ENCODE assay signal across 33 cellular contexts in the genomic region with DNA sequence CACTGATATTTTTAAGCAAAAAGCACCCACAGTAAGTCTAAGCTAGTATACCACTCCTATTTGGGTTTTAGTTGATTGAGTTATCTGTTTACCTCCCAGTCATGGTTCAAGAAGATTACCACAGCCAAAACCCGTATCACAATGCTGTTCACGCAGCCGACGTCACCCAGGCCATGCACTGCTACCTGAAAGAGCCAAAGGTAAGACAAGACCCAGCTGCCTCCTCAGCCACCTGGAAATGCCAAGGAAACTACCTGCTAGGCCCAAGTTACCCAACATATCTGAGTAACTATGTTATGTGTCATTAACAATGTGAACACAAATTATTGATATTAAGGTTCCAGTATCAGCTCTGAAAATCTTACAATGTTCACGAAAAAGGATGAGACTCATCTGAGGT.
"Had no signal": no experiment of that assay in that cellular context is flagged by ENCODE, and none has a peak within 500 bp of the region (broad histone marks: within the 10 kb centered on the region; RNA-seq: fewer than 3 reads in every experiment).

No MANE protein-coding gene starts in this region.

- H3K9me3 Mint-ChIP-seq: activated B cell treated with CpG ODN at 0.5 μM for 24 hours; activated CD4-positive, alpha-beta memory T cell treated with anti-CD3 and anti-CD28 coated beads for 36 hours; activated CD4-positive, alpha-beta T cell treated with anti-CD3 and anti-CD28 coated beads, Interleukin-2, amount 10 ng/mL, durations not matched to agents 24 days and 14 days; activated CD8-positive, alpha-beta T cell treated with anti-CD3 and anti-CD28 coated beads for 36 hours; activated naive CD4-positive, alpha-beta T cell treated with anti-CD3 and anti-CD28 coated beads for 36 hours; activated naive CD4-positive, alpha-beta T cell treated with anti-CD3 and anti-CD28 coated beads, Interleukin-2, amount 50 U/mL, for 72 hours; activated naive CD8-positive, alpha-beta T cell treated with anti-CD3 and anti-CD28 coated beads for 36 hours; activated T-cell treated with anti-CD3 and anti-CD28 coated beads, Interleukin-2, amount 50 U/mL, for 4 hours; activated T-cell treated with anti-CD3 and anti-CD28 coated beads, Interleukin-2, amount 50 U/mL, for 72 hours; activated T-helper 1 cell treated with anti-CD3 and anti-CD28 coated beads, Interleukin-12 subunit alpha, Interleukin-12 subunit beta, Interleukin-2, Interleukin-4 antibody, amounts not matched to agents 30 ng/mL and 10 ng/mL and 1 ng/mL, durations not matched to agents 14 hours and 24 hours and 36 hours; activated T-helper 17 cell treated with anti-CD3 and anti-CD28 coated beads, Interleukin-2, amount 50 U/mL, for 72 hours; T-cell had no signal

- DNase-seq: activated B cell treated with CpG ODN at 0.5 μM for 24 hours; activated CD4-positive, alpha-beta memory T cell treated with anti-CD3 and anti-CD28 coated beads for 36 hours; activated CD4-positive, alpha-beta T cell treated with anti-CD3 and anti-CD28 coated beads for 4 hours; activated CD4-positive, alpha-beta T cell treated with anti-CD3 and anti-CD28 coated beads, Interleukin-2, amount 10 ng/mL, durations not matched to agents 24 days and 14 days; activated CD4-positive, alpha-beta T cell treated with anti-CD3 and anti-CD28 coated beads, Interleukin-2, amount 50 U/mL, for 1 hour; activated CD4-positive, alpha-beta T cell treated with anti-CD3 and anti-CD28 coated beads, Interleukin-2, amount 50 U/mL, for 4 hours; activated CD4-positive, CD25-positive, alpha-beta regulatory T cell treated with anti-CD3 and anti-CD28 coated beads, Interleukin-2, amount 50 U/mL, for 72 hours; activated CD8-positive, alpha-beta memory T cell treated with anti-CD3 and anti-CD28 coated beads, Interleukin-2, amount 50 U/mL, for 4 hours; activated CD8-positive, alpha-beta T cell treated with anti-CD3 and anti-CD28 coated beads for 36 hours; activated effector memory CD4-positive, alpha-beta T cell treated with anti-CD3 and anti-CD28 coated beads, Interleukin-2, amount 50 U/mL, for 16 hours; activated gamma-delta T cell treated with Interleukin-2 at 50 U/mL for 16 hours; activated naive CD4-positive, alpha-beta T cell; activated naive CD4-positive, alpha-beta T cell treated with anti-CD3 and anti-CD28 coated beads for 36 hours; activated naive CD4-positive, alpha-beta T cell treated with anti-CD3 and anti-CD28 coated beads, Interleukin-2, amount 50 U/mL, for 16 hours; activated naive CD8-positive, alpha-beta T cell treated with anti-CD3 and anti-CD28 coated beads for 36 hours; activated T-cell treated with anti-CD3 and anti-CD28 coated beads for 4 hours; activated T-cell treated with anti-CD3 and anti-CD28 coated beads, Interleukin-2, amount 50 U/mL, for 1 hour; activated T-cell treated with anti-CD3 and anti-CD28 coated beads, Interleukin-2, amount 50 U/mL, for 4 hours; activated T-cell treated with anti-CD3 and anti-CD28 coated beads, Interleukin-2, amount 50 U/mL, for 72 hours; adrenal gland; amniotic stem cell; aorta; body of pancreas; brain microvascular endothelial cell; central memory CD4-positive, alpha-beta T cell; T-cell; T-helper 17 cell; T1000 had no signal

- H3K4me1 Mint-ChIP-seq: activated B cell treated with CpG ODN at 0.5 μM for 24 hours; activated CD4-positive, alpha-beta T cell treated with anti-CD3 and anti-CD28 coated beads, Interleukin-2, amount 10 ng/mL, durations not matched to agents 24 days and 14 days; activated naive CD8-positive, alpha-beta T cell treated with anti-CD3 and anti-CD28 coated beads for 36 hours; activated T-helper 17 cell treated with anti-CD3 and anti-CD28 coated beads, Interleukin-2, amount 50 U/mL, for 72 hours; T-cell; T-helper 17 cell had no signal

- H3K27me3 ChIP-seq: adrenal gland, body of pancreas, brain microvascular endothelial cell, breast epithelium had no signal

- H3K9me3 ChIP-seq: adrenal gland, body of pancreas, breast epithelium had no signal

- H3K27ac ChIP-seq: adrenal gland, body of pancreas, brain microvascular endothelial cell, breast epithelium, VCaP had no signal

- H3K4me1 ChIP-seq: breast epithelium had no signal

- H3K27me3 Mint-ChIP-seq: activated B cell treated with CpG ODN at 0.5 μM for 24 hours; activated CD4-positive, alpha-beta memory T cell treated with anti-CD3 and anti-CD28 coated beads for 36 hours; activated CD4-positive, alpha-beta T cell treated with anti-CD3 and anti-CD28 coated beads, Interleukin-2, amount 10 ng/mL, durations not matched to agents 24 days and 14 days; activated CD8-positive, alpha-beta T cell treated with anti-CD3 and anti-CD28 coated beads for 36 hours; activated naive CD8-positive, alpha-beta T cell treated with anti-CD3 and anti-CD28 coated beads for 36 hours; T-cell had no signal

- H3K4me3 ChIP-seq: adrenal gland, body of pancreas, breast epithelium had no signal

- H3K36me3 Mint-ChIP-seq: activated CD4-positive, alpha-beta memory T cell treated with anti-CD3 and anti-CD28 coated beads for 36 hours; activated naive CD4-positive, alpha-beta T cell treated with anti-CD3 and anti-CD28 coated beads, Interleukin-2, amount 50 U/mL, for 72 hours; activated naive CD8-positive, alpha-beta T cell treated with anti-CD3 and anti-CD28 coated beads for 36 hours had no signal

- H3K4me3 Mint-ChIP-seq: activated B cell treated with CpG ODN at 0.5 μM for 24 hours; activated CD4-positive, alpha-beta memory T cell treated with anti-CD3 and anti-CD28 coated beads for 36 hours; activated CD4-positive, alpha-beta T cell treated with anti-CD3 and anti-CD28 coated beads, Interleukin-2, amount 10 ng/mL, durations not matched to agents 24 days and 14 days; activated CD8-positive, alpha-beta T cell treated with anti-CD3 and anti-CD28 coated beads for 36 hours; activated naive CD4-positive, alpha-beta T cell treated with anti-CD3 and anti-CD28 coated beads for 36 hours; activated naive CD8-positive, alpha-beta T cell treated with anti-CD3 and anti-CD28 coated beads for 36 hours; activated T-cell treated with anti-CD3 and anti-CD28 coated beads, Interleukin-2, amount 50 U/mL, for 4 hours; activated T-cell treated with anti-CD3 and anti-CD28 coated beads, Interleukin-2, amount 50 U/mL, for 72 hours; activated T-helper 1 cell treated with anti-CD3 and anti-CD28 coated beads, Interleukin-12 subunit alpha, Interleukin-12 subunit beta, Interleukin-2, Interleukin-4 antibody, amounts not matched to agents 30 ng/mL and 10 ng/mL and 1 ng/mL, durations not matched to agents 14 hours and 24 hours and 36 hours; activated T-helper 17 cell treated with anti-CD3 and anti-CD28 coated beads, Interleukin-2, amount 50 U/mL, for 72 hours; T-cell; T-helper 17 cell had no signal

- ATAC-seq: activated CD8-positive, alpha-beta T cell treated with anti-CD3 and anti-CD28 coated beads for 36 hours; activated naive CD4-positive, alpha-beta T cell treated with anti-CD3 and anti-CD28 coated beads, Interleukin-2, amount 50 U/mL, for 72 hours; activated T-cell treated with anti-CD3 and anti-CD28 coated beads, Interleukin-2, amount 50 U/mL, for 4 hours; activated T-cell treated with anti-CD3 and anti-CD28 coated beads, Interleukin-2, amount 50 U/mL, for 72 hours; activated T-helper 17 cell treated with anti-CD3 and anti-CD28 coated beads, Interleukin-2, amount 50 U/mL, for 72 hours; body of pancreas; T-cell; T-helper 17 cell had no signal

- H3K27ac Mint-ChIP-seq: activated B cell treated with CpG ODN at 0.5 μM for 24 hours; activated CD4-positive, alpha-beta memory T cell treated with anti-CD3 and anti-CD28 coated beads for 36 hours; activated CD4-positive, alpha-beta T cell treated with anti-CD3 and anti-CD28 coated beads, Interleukin-2, amount 10 ng/mL, durations not matched to agents 24 days and 14 days; activated CD8-positive, alpha-beta T cell treated with anti-CD3 and anti-CD28 coated beads for 36 hours; activated naive CD4-positive, alpha-beta T cell treated with anti-CD3 and anti-CD28 coated beads for 36 hours; activated naive CD4-positive, alpha-beta T cell treated with anti-CD3 and anti-CD28 coated beads, Interleukin-2, amount 50 U/mL, for 72 hours; activated naive CD8-positive, alpha-beta T cell treated with anti-CD3 and anti-CD28 coated beads for 36 hours; activated T-cell treated with anti-CD3 and anti-CD28 coated beads, Interleukin-2, amount 50 U/mL, for 72 hours; activated T-helper 1 cell treated with anti-CD3 and anti-CD28 coated beads, Interleukin-12 subunit alpha, Interleukin-12 subunit beta, Interleukin-2, Interleukin-4 antibody, amounts not matched to agents 30 ng/mL and 10 ng/mL and 1 ng/mL, durations not matched to agents 14 hours and 24 hours and 36 hours; activated T-helper 17 cell treated with anti-CD3 and anti-CD28 coated beads, Interleukin-2, amount 50 U/mL, for 72 hours; T-cell; T-helper 17 cell had no signal

- H3K36me3 ChIP-seq: breast epithelium had no signal
